ENCODE assay signal across 1 cellular context in the genomic region with DNA sequence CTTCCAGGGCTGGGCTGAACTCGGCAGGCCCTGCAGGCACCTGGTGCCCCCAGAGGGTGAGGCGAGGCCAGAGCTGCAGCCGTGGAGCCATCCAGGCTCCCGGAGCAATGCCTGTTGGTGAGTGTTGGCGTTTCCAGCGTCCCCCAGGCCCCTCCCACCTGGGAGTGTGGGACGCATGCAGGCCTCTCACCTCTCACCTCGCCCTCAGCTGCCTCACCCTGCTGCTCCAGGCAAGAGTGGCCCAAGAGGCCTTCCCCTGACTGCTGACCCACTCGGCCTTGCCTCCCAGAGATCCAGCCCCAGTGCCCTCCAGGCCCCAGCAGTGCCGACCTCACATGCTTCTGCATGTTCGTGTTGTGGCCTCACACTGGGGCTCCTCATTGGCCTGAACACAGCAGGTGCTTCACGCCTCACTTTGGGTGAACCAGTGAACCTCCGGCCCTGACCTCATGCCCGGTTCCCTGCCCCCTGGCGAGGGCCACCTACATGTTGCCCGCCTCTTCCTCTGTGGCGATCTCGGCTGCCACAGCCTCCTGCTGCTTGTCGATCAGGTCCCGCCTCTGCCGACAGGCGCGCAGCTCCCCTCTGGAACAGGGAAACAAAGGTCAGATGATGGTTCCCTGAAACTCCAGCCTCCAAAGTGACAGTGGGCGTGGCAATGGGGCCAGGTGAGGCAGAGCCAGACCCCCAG.
TF ChIP-seq lines count a peak whose summit lies in the region.

No MANE protein-coding gene starts in this region.

TF ChIP-seq in HepG2, 621 proteins besides CTCF, POLR2A, EP300 and RAD21 (continued from another document and continues in another):
- TF ChIP-seq, protein P1, sequence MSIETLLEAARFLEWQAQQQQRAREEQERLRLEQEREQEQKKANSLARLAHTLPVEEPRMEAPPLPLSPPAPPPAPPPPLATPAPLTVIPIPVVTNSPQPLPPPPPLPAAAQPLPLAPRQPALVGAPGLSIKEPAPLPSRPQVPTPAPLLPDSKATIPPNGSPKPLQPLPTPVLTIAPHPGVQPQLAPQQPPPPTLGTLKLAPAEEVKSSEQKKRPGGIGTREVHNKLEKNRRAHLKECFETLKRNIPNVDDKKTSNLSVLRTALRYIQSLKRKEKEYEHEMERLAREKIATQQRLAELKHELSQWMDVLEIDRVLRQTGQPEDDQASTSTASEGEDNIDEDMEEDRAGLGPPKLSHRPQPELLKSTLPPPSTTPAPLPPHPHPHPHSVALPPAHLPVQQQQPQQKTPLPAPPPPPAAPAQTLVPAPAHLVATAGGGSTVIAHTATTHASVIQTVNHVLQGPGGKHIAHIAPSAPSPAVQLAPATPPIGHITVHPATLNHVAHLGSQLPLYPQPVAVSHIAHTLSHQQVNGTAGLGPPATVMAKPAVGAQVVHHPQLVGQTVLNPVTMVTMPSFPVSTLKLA (IDR thresholded peaks at IDR 0.05): no peak
- TF ChIP-seq, protein P2, sequence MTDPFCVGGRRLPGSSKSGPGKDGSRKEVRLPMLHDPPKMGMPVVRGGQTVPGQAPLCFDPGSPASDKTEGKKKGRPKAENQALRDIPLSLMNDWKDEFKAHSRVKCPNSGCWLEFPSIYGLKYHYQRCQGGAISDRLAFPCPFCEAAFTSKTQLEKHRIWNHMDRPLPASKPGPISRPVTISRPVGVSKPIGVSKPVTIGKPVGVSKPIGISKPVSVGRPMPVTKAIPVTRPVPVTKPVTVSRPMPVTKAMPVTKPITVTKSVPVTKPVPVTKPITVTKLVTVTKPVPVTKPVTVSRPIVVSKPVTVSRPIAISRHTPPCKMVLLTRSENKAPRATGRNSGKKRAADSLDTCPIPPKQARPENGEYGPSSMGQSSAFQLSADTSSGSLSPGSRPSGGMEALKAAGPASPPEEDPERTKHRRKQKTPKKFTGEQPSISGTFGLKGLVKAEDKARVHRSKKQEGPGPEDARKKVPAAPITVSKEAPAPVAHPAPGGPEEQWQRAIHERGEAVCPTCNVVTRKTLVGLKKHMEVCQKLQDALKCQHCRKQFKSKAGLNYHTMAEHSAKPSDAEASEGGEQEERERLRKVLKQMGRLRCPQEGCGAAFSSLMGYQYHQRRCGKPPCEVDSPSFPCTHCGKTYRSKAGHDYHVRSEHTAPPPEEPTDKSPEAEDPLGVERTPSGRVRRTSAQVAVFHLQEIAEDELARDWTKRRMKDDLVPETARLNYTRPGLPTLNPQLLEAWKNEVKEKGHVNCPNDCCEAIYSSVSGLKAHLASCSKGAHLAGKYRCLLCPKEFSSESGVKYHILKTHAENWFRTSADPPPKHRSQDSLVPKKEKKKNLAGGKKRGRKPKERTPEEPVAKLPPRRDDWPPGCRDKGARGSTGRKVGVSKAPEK (CRISPR knock-in tag; IDR thresholded peaks at IDR 0.05; ENCODE audit: borderline replicate concordance): peak; percentile 25; the same call in 1 of the 2 replicates
- TF ChIP-seq ATAD3A (CRISPR knock-in tag; IDR thresholded peaks at IDR 0.05): no peak
- peak; percentile 70 for TF ChIP-seq SALL1 (CRISPR knock-in tag; IDR thresholded peaks at IDR 0.05)
- no peak for TF ChIP-seq TCF12 (IDR thresholded peaks at IDR 0.05)
- TF ChIP-seq TCF12 (CRISPR knock-in tag; IDR thresholded peaks at IDR 0.05): no peak
- TF ChIP-seq, protein P3, sequence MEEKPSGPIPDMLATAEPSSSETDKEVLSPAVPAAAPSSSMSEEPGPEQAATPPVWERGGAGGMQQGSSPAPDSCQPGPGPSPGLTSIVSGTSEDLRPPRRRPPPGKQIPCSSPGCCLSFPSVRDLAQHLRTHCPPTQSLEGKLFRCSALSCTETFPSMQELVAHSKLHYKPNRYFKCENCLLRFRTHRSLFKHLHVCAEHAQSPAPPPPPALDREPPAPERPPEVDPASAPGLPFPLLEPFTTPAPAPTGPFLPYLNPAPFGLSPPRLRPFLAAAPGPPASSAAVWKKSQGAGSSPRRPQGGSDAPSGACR (CRISPR knock-in tag; IDR thresholded peaks at IDR 0.05): no peak
- no peak for TF ChIP-seq MED8 (CRISPR knock-in tag; IDR thresholded peaks at IDR 0.05; ENCODE audit: insufficient replicate concordance)
- TF ChIP-seq, protein P4, sequence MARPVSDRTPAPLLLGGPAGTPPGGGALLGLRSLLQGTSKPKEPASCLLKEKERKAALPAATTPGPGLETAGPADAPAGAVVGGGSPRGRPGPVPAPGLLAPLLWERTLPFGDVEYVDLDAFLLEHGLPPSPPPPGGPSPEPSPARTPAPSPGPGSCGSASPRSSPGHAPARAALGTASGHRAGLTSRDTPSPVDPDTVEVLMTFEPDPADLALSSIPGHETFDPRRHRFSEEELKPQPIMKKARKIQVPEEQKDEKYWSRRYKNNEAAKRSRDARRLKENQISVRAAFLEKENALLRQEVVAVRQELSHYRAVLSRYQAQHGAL (CRISPR knock-in tag; IDR thresholded peaks at IDR 0.05; ENCODE audit: not compliant biosample characterization): no peak
- TF ChIP-seq NCOA2 (CRISPR knock-in tag; IDR thresholded peaks at IDR 0.05): no peak
- peak; percentile 21; the same call in 1 of the 2 replicates for TF ChIP-seq ZMYM2 (CRISPR knock-in tag; IDR thresholded peaks at IDR 0.05)
- TF ChIP-seq CREM (IDR thresholded peaks at IDR 0.05): no peak
- no peak for TF ChIP-seq CREM (CRISPR knock-in tag; IDR thresholded peaks at IDR 0.05)
- no peak for TF ChIP-seq POLR2AphosphoS5 (IDR thresholded peaks at IDR 0.05; ENCODE audit: low read depth, low read length)
- peak; percentile 65 for TF ChIP-seq ZNF274 (CRISPR knock-in tag; IDR thresholded peaks at IDR 0.05)
- TF ChIP-seq STAT5B (CRISPR knock-in tag; IDR thresholded peaks at IDR 0.05): no peak
- TF ChIP-seq, protein P5, sequence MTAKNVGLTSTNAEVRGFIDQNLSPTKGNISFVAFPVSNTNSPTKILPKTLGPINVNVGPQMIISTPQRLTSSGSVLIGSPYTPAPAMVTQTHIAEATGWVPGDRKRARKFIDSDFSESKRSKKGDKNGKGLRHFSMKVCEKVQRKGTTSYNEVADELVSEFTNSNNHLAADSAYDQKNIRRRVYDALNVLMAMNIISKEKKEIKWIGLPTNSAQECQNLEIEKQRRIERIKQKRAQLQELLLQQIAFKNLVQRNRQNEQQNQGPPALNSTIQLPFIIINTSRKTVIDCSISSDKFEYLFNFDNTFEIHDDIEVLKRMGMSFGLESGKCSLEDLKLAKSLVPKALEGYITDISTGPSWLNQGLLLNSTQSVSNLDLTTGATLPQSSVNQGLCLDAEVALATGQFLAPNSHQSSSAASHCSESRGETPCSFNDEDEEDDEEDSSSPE (CRISPR knock-in tag; IDR thresholded peaks at IDR 0.05): peak; percentile 53; the same call in 1 of the 2 replicates
- TF ChIP-seq SP4 (CRISPR knock-in tag; IDR thresholded peaks at IDR 0.05): peak; percentile 50; the same call in 1 of the 2 replicates
- TF ChIP-seq HNRNPK (IDR thresholded peaks at IDR 0.05; ENCODE audit: low read depth, low read length, poor library complexity, severe bottlenecking): no peak
- TF ChIP-seq HOXA9 (CRISPR knock-in tag; IDR thresholded peaks at IDR 0.05; ENCODE audit: borderline replicate concordance): no peak
- TF ChIP-seq, protein P6, sequence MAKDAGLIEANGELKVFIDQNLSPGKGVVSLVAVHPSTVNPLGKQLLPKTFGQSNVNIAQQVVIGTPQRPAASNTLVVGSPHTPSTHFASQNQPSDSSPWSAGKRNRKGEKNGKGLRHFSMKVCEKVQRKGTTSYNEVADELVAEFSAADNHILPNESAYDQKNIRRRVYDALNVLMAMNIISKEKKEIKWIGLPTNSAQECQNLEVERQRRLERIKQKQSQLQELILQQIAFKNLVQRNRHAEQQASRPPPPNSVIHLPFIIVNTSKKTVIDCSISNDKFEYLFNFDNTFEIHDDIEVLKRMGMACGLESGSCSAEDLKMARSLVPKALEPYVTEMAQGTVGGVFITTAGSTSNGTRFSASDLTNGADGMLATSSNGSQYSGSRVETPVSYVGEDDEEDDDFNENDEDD (CRISPR knock-in tag; IDR thresholded peaks at IDR 0.05; ENCODE audit: borderline replicate concordance): peak; percentile 77; the same call in 1 of the 2 replicates
- peak; percentile 47; the same call in 1 of the 2 replicates for TF ChIP-seq PHF8 (CRISPR knock-in tag; IDR thresholded peaks at IDR 0.05)
- TF ChIP-seq, protein P7, sequence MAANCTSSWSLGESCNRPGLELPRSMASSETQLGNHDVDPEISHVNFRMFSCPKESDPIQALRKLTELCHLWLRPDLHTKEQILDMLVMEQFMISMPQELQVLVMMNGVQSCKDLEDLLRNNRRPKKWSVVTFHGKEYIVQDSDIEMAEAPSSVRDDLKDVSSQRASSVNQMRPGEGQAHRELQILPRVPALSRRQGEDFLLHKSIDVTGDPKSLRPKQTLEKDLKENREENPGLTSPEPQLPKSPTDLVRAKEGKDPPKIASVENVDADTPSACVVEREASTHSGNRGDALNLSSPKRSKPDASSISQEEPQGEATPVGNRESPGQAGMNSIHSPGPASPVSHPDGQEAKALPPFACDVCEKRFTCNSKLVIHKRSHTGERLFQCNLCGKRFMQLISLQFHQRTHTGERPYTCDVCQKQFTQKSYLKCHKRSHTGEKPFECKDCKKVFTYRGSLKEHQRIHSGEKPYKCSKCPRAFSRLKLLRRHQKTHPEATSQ (CRISPR knock-in tag; IDR thresholded peaks at IDR 0.05; ENCODE audit: borderline replicate concordance): no peak
- TF ChIP-seq, protein P8, sequence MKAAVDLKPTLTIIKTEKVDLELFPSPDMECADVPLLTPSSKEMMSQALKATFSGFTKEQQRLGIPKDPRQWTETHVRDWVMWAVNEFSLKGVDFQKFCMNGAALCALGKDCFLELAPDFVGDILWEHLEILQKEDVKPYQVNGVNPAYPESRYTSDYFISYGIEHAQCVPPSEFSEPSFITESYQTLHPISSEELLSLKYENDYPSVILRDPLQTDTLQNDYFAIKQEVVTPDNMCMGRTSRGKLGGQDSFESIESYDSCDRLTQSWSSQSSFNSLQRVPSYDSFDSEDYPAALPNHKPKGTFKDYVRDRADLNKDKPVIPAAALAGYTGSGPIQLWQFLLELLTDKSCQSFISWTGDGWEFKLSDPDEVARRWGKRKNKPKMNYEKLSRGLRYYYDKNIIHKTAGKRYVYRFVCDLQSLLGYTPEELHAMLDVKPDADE (CRISPR knock-in tag; IDR thresholded peaks at IDR 0.05): no peak
- TF ChIP-seq, protein P9, sequence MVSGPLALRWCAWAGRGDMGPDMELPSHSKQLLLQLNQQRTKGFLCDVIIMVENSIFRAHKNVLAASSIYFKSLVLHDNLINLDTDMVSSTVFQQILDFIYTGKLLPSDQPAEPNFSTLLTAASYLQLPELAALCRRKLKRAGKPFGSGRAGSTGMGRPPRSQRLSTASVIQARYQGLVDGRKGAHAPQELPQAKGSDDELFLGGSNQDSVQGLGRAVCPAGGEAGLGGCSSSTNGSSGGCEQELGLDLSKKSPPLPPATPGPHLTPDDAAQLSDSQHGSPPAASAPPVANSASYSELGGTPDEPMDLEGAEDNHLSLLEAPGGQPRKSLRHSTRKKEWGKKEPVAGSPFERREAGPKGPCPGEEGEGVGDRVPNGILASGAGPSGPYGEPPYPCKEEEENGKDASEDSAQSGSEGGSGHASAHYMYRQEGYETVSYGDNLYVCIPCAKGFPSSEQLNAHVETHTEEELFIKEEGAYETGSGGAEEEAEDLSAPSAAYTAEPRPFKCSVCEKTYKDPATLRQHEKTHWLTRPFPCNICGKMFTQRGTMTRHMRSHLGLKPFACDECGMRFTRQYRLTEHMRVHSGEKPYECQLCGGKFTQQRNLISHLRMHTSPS (CRISPR knock-in tag; IDR thresholded peaks at IDR 0.05; ENCODE audit: low read depth): peak; percentile 61
- TF ChIP-seq, protein P10, sequence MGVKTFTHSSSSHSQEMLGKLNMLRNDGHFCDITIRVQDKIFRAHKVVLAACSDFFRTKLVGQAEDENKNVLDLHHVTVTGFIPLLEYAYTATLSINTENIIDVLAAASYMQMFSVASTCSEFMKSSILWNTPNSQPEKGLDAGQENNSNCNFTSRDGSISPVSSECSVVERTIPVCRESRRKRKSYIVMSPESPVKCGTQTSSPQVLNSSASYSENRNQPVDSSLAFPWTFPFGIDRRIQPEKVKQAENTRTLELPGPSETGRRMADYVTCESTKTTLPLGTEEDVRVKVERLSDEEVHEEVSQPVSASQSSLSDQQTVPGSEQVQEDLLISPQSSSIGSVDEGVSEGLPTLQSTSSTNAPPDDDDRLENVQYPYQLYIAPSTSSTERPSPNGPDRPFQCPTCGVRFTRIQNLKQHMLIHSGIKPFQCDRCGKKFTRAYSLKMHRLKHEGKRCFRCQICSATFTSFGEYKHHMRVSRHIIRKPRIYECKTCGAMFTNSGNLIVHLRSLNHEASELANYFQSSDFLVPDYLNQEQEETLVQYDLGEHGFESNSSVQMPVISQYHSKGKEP (CRISPR knock-in tag; IDR thresholded peaks at IDR 0.05): no peak
- TF ChIP-seq, protein P11, sequence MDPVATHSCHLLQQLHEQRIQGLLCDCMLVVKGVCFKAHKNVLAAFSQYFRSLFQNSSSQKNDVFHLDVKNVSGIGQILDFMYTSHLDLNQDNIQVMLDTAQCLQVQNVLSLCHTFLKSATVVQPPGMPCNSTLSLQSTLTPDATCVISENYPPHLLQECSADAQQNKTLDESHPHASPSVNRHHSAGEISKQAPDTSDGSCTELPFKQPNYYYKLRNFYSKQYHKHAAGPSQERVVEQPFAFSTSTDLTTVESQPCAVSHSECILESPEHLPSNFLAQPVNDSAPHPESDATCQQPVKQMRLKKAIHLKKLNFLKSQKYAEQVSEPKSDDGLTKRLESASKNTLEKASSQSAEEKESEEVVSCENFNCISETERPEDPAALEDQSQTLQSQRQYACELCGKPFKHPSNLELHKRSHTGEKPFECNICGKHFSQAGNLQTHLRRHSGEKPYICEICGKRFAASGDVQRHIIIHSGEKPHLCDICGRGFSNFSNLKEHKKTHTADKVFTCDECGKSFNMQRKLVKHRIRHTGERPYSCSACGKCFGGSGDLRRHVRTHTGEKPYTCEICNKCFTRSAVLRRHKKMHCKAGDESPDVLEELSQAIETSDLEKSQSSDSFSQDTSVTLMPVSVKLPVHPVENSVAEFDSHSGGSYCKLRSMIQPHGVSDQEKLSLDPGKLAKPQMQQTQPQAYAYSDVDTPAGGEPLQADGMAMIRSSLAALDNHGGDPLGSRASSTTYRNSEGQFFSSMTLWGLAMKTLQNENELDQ (CRISPR knock-in tag; IDR thresholded peaks at IDR 0.05; ENCODE audit: borderline replicate concordance): no peak
- TF ChIP-seq JUNB (CRISPR knock-in tag; IDR thresholded peaks at IDR 0.05; ENCODE audit: borderline replicate concordance): no peak
- no peak for TF ChIP-seq ZIK1 (CRISPR knock-in tag; IDR thresholded peaks at IDR 0.05; ENCODE audit: borderline replicate concordance, low read depth)
- no peak for TF ChIP-seq ZNF354B (CRISPR knock-in tag; IDR thresholded peaks at IDR 0.05)
- TF ChIP-seq, protein P12, sequence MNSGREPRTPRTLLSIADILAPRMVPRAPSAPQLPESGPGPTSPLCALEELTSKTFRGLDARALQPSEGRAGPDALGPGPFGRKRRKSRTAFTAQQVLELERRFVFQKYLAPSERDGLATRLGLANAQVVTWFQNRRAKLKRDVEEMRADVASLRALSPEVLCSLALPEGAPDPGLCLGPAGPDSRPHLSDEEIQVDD (CRISPR knock-in tag; IDR thresholded peaks at IDR 0.05; ENCODE audit: borderline replicate concordance): peak; percentile 59; the same call in 1 of the 2 replicates
- 0 out of 2 replicates have a peak, but pooled peaks have one; percentile 15 for TF ChIP-seq ZNF225 (CRISPR knock-in tag; IDR thresholded peaks at IDR 0.05)
- no peak for TF ChIP-seq ZNF891 (CRISPR knock-in tag; IDR thresholded peaks at IDR 0.05)
- TF ChIP-seq FOXM1 (CRISPR knock-in tag; IDR thresholded peaks at IDR 0.05): no peak
- TF ChIP-seq ZNF841 (CRISPR knock-in tag; IDR thresholded peaks at IDR 0.05; ENCODE audit: borderline replicate concordance): peak; percentile 63; the same call in 1 of the 2 replicates
- TF ChIP-seq PHB2 (IDR thresholded peaks at IDR 0.05; ENCODE audit: partially characterized antibody): no peak
- TF ChIP-seq, protein P13, sequence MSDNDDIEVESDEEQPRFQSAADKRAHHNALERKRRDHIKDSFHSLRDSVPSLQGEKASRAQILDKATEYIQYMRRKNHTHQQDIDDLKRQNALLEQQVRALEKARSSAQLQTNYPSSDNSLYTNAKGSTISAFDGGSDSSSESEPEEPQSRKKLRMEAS (IDR thresholded peaks at IDR 0.05): peak; percentile 81
- no peak for TF ChIP-seq RBFOX2 (IDR thresholded peaks at IDR 0.05; ENCODE audit: low read depth, low read length)
